13 cellular contexts compared by ENCODE assay signal in genomic region chr4:75229783-75230570, GRCh38.
DNase-seq lines count a peak whose midpoint lies in the region; ATAC-seq lines count a peak whose summit lies in the region.
"Had no signal": no experiment of that assay in that cellular context is flagged by ENCODE, and none has a peak within 500 bp of the region (broad histone marks: within the 10 kb centered on the region; RNA-seq: fewer than 3 reads in every experiment).

No MANE protein-coding gene starts in this region.

- no peak overlapping the region for H3K4me3 Mint-ChIP-seq in stimulated activated memory B cell treated with anti-CD40 and anti-IgM and Interleukin-4, amounts not matched to agents 10 μg/mL and 1 μg/mL and 100 μg/mL, for 72 hours
- H3K4me3 Mint-ChIP-seq in activated T-helper 2 cell treated with anti-CD3 and anti-CD28 coated beads, Interferon-gamma antibody, Interleukin-2, Interleukin-4, amounts not matched to agents 10 μg/mL and 5 μg/mL and 100 μg/mL, durations not matched to agents 14 hours and 24 hours and 36 hours (ENCODE audit: low read depth) = no peak overlapping the region
- H3K4me3 Mint-ChIP-seq in activated T-cell treated with anti-CD3 and anti-CD28 coated beads, Interleukin-2, amount 50 U/mL, for 4 hours = no peak overlapping the region
- H3K4me3 Mint-ChIP-seq: CD8-positive, alpha-beta memory T cell had no signal

- peaks cover 9% of the 10 kb centered on the region for H3K4me1 Mint-ChIP-seq in stimulated activated memory B cell treated with anti-CD40 and anti-IgM and Interleukin-4, amounts not matched to agents 10 μg/mL and 1 μg/mL and 100 μg/mL, for 72 hours
- no peaks in the 10 kb centered on the region for H3K4me1 Mint-ChIP-seq in activated T-helper 2 cell treated with anti-CD3 and anti-CD28 coated beads, Interferon-gamma antibody, Interleukin-2, Interleukin-4, amounts not matched to agents 10 μg/mL and 5 μg/mL and 100 μg/mL, durations not matched to agents 14 hours and 24 hours and 36 hours (ENCODE audit: low read depth)
- H3K4me1 Mint-ChIP-seq in activated T-cell treated with anti-CD3 and anti-CD28 coated beads, Interleukin-2, amount 50 U/mL, for 4 hours (ENCODE audit: low read depth) = no peaks in the 10 kb centered on the region
- H3K4me1 Mint-ChIP-seq: CD8-positive, alpha-beta memory T cell had no signal

- no peak for DNase-seq in cerebellar cortex (ENCODE audit: low spot score)
- DNase-seq in activated T-helper 2 cell treated with anti-CD3 and anti-CD28 coated beads, Interferon-gamma antibody, Interleukin-2, Interleukin-4, amounts not matched to agents 10 μg/mL and 5 μg/mL and 100 μg/mL, durations not matched to agents 14 hours and 24 hours and 36 hours (ENCODE audit: low spot score) = no peak
- no peak for DNase-seq in activated T-cell treated with anti-CD3 and anti-CD28 coated beads, Interleukin-2, amount 50 U/mL, for 4 hours
- DNase-seq: CD8-positive, alpha-beta memory T cell; OCI-M1; T-helper 2 cell had no signal

- H3K27me3 Mint-ChIP-seq in stimulated activated memory B cell treated with anti-CD40 and anti-IgM and Interleukin-4, amounts not matched to agents 10 μg/mL and 1 μg/mL and 100 μg/mL, for 72 hours = peaks cover 6% of the 10 kb centered on the region
- no peaks in the 10 kb centered on the region for H3K27me3 Mint-ChIP-seq in activated T-helper 2 cell treated with anti-CD3 and anti-CD28 coated beads, Interferon-gamma antibody, Interleukin-2, Interleukin-4, amounts not matched to agents 10 μg/mL and 5 μg/mL and 100 μg/mL, durations not matched to agents 14 hours and 24 hours and 36 hours (ENCODE audit: low read depth)
- no peaks in the 10 kb centered on the region for H3K27me3 Mint-ChIP-seq in activated T-cell treated with anti-CD3 and anti-CD28 coated beads, Interleukin-2, amount 50 U/mL, for 4 hours (ENCODE audit: low read depth)

- intact Hi-C loops in activated T-helper 2 cell treated with anti-CD3 and anti-CD28 coated beads, Interferon-gamma antibody, Interleukin-2, Interleukin-4, amounts not matched to agents 10 μg/mL and 5 μg/mL and 100 μg/mL, durations not matched to agents 14 hours and 24 hours and 36 hours (cut with micrococcal nuclease) = no loop called here

- no peaks in the 10 kb centered on the region for H3K36me3 Mint-ChIP-seq in stimulated activated memory B cell treated with anti-CD40 and anti-IgM and Interleukin-4, amounts not matched to agents 10 μg/mL and 1 μg/mL and 100 μg/mL, for 72 hours
- H3K36me3 Mint-ChIP-seq in activated T-helper 2 cell treated with anti-CD3 and anti-CD28 coated beads, Interferon-gamma antibody, Interleukin-2, Interleukin-4, amounts not matched to agents 10 μg/mL and 5 μg/mL and 100 μg/mL, durations not matched to agents 14 hours and 24 hours and 36 hours (ENCODE audit: low read depth) = no peaks in the 10 kb centered on the region
- H3K36me3 Mint-ChIP-seq in activated T-cell treated with anti-CD3 and anti-CD28 coated beads, Interleukin-2, amount 50 U/mL, for 4 hours (ENCODE audit: insufficient read depth) = no peaks in the 10 kb centered on the region
- H3K36me3 Mint-ChIP-seq: CD8-positive, alpha-beta memory T cell had no signal

- peaks cover 3% of the 10 kb centered on the region for H3K9me3 Mint-ChIP-seq in stimulated activated memory B cell treated with anti-CD40 and anti-IgM and Interleukin-4, amounts not matched to agents 10 μg/mL and 1 μg/mL and 100 μg/mL, for 72 hours
- H3K9me3 Mint-ChIP-seq in activated T-helper 2 cell treated with anti-CD3 and anti-CD28 coated beads, Interferon-gamma antibody, Interleukin-2, Interleukin-4, amounts not matched to agents 10 μg/mL and 5 μg/mL and 100 μg/mL, durations not matched to agents 14 hours and 24 hours and 36 hours = no peaks in the 10 kb centered on the region
- no peaks in the 10 kb centered on the region for H3K9me3 Mint-ChIP-seq in activated T-cell treated with anti-CD3 and anti-CD28 coated beads, Interleukin-2, amount 50 U/mL, for 4 hours

- H3K27ac Mint-ChIP-seq in stimulated activated memory B cell treated with anti-CD40 and anti-IgM and Interleukin-4, amounts not matched to agents 10 μg/mL and 1 μg/mL and 100 μg/mL, for 72 hours = no peak overlapping the region
- no peak overlapping the region for H3K27ac Mint-ChIP-seq in activated T-helper 2 cell treated with anti-CD3 and anti-CD28 coated beads, Interferon-gamma antibody, Interleukin-2, Interleukin-4, amounts not matched to agents 10 μg/mL and 5 μg/mL and 100 μg/mL, durations not matched to agents 14 hours and 24 hours and 36 hours
- H3K27ac Mint-ChIP-seq: CD8-positive, alpha-beta memory T cell had no signal

- peak; percentile 75 for ATAC-seq in GM19328 (IDR thresholded peaks at IDR 0.05; ENCODE audit: unreplicated experiment)
- ATAC-seq in HG02642 (IDR thresholded peaks at IDR 0.05; ENCODE audit: poor library complexity, unreplicated experiment) = peak; percentile 82
- ATAC-seq in HG03460 (IDR thresholded peaks at IDR 0.05; ENCODE audit: unreplicated experiment) = peak; percentile 71
- peak; percentile 53 for ATAC-seq in stimulated activated memory B cell treated with anti-CD40 and anti-IgM and Interleukin-4, amounts not matched to agents 10 μg/mL and 1 μg/mL and 100 μg/mL, for 72 hours
- ATAC-seq in HG02571 (IDR thresholded peaks at IDR 0.05; ENCODE audit: unreplicated experiment) = no peak
- ATAC-seq in activated T-cell treated with anti-CD3 and anti-CD28 coated beads, Interleukin-2, amount 50 U/mL, for 4 hours = no peak
- ATAC-seq: HCT116, K562 had no signal

Comparison
In these comparisons a context has a peak if more than half of its experiments do, and no peak if none do; other contexts are left out.
1. ATAC-seq: peak in GM19328 (single experiment), HG02642 (single experiment), HG03460 (single experiment) and stimulated activated memory B cell treated with anti-CD40 and anti-IgM and Interleukin-4, amounts not matched to agents 10 μg/mL and 1 μg/mL and 100 μg/mL, for 72 hours (single experiment); none in HG02571 (single experiment) and activated T-cell treated with anti-CD3 and anti-CD28 coated beads, Interleukin-2, amount 50 U/mL, for 4 hours (0 of 2).